In the genomic region with DNA sequence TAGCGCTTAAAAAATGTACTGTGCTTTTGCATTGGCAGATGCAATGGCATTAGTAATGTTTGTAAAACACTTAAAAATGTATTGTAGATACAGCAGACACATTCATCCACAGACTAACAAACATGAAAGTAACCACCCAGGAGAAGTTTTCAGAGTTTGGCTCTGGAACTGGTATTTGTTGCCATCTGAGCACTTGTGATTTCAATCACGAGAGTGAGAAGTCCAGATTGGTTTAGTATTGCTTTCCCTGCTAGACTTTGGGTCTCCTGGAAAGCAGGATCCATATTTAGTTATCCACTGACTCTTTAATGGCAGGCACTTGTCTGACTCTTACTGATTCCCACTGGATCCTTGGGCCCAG, we compare ENCODE assay signal across 23 cellular contexts. TPM values are rescaled to one million over a fixed set of nuclear protein-coding genes. Genes with fewer than 3 reads are reported as not detected.
DNase-seq lines count a peak whose midpoint lies in the region; ATAC-seq and TF ChIP-seq lines count a peak whose summit lies in the region.
"Had no signal": no experiment of that assay in that cellular context is flagged by ENCODE, and none has a peak within 500 bp of the region (broad histone marks: within the 10 kb centered on the region; RNA-seq: fewer than 3 reads in every experiment).

No MANE protein-coding gene starts in this region.

- no peak for TF ChIP-seq EP300 in esophagus muscularis mucosa (IDR thresholded peaks at IDR 0.05)

- TF ChIP-seq POLR2A in esophagus muscularis mucosa (IDR thresholded peaks at IDR 0.05; ENCODE audit: low read depth): no peak

- no peak for ATAC-seq in stimulated activated naive CD8-positive, alpha-beta T cell treated with anti-CD3 and anti-CD28 coated beads, Interleukin-15, Interleukin-2, amounts not matched to agents 100 U/mL and 50 U/mL, for 24 hours
- ATAC-seq: mucosa of descending colon; stimulated activated naive CD8-positive, alpha-beta T cell treated with anti-CD3 and anti-CD28 coated beads, Interleukin-15, amount 100 ng/mL, for 72 hours had no signal

- H3K27ac ChIP-seq in esophagus muscularis mucosa (replicated peaks in 1 of 4) (peak overlapping the region; percentile 37 to 63 (median 48)), mesenchymal stem cell (ENCODE audit: low read length, poor library complexity, severe bottlenecking) (no peak overlapping the region), stomach smooth muscle (ENCODE audit: low read length) (peak overlapping the region; percentile 42)
- H3K27ac ChIP-seq: C4-2B, heart right ventricle had no signal

- 44% methylated on average over 2 of the region's 2 CpGs for WGBS in esophagus muscularis mucosa
- 100% methylated on average over 1 of the region's 2 CpGs for WGBS in mesenchymal stem cell

- peak overlapping the region; percentile 56 for H3K9ac ChIP-seq in mesenchymal stem cell (ENCODE audit: low read length)
- no peak overlapping the region for H3K9ac ChIP-seq in stomach smooth muscle (ENCODE audit: low read length in 2 of 2)

- H3K18ac ChIP-seq in mesenchymal stem cell (ENCODE audit: low read depth in 1 of 2, low read length in 2 of 2): no peak overlapping the region

- no peak overlapping the region for H2AFZ ChIP-seq in mesenchymal stem cell (ENCODE audit: low read depth, low read length)

- H3K27ac Mint-ChIP-seq in HFFc6: peak overlapping the region; percentile 55
- H3K27ac Mint-ChIP-seq: activated naive CD8-positive, alpha-beta T cell; activated T-helper 2 cell treated with anti-CD3 and anti-CD28 coated beads, Interferon-gamma antibody, Interleukin-2, Interleukin-4, amounts not matched to agents 10 μg/mL and 5 μg/mL and 100 μg/mL, durations not matched to agents 14 hours and 24 hours and 36 hours; immature natural killer cell; stimulated activated naive CD8-positive, alpha-beta T cell treated with anti-CD3 and anti-CD28 coated beads, Interleukin-15, amount 100 ng/mL, for 72 hours; T-helper 1 cell treated with Interleukin-12 subunit alpha and Interleukin-12 subunit beta and Interleukin-4 antibody, amounts not matched to agents 30 μg/mL and 1 μg/mL, for 36 hours had no signal

- peaks cover 14% of the 10 kb centered on the region for H3K79me1 ChIP-seq in mesenchymal stem cell (replicated peaks; ENCODE audit: low read length, poor library complexity, severe bottlenecking)

- no peak for DNase-seq in HFFc6
- no peak for DNase-seq in esophagus muscularis mucosa (ENCODE audit: extremely low spot score)
- no peak for DNase-seq in mesenchymal stem cell
- no peak for DNase-seq in NCI-H1092 treated with DMSO at 0.1 percent for 48 hours (lab: John Stamatoyannopoulos, UW)
- no peak for DNase-seq in COLO829 (ENCODE audit: low spot score)
- DNase-seq in stimulated activated naive CD8-positive, alpha-beta T cell treated with anti-CD3 and anti-CD28 coated beads, Interleukin-15, Interleukin-2, amounts not matched to agents 100 U/mL and 50 U/mL, for 24 hours: no peak
- no peak for DNase-seq in iPS-NIHi7 (ENCODE audit: extremely low spot score)
- DNase-seq: activated CD8-positive, alpha-beta memory T cell treated with anti-CD3 and anti-CD28 coated beads, Interleukin-2, amount 50 U/mL, for 48 hours; EL; heart right ventricle; immature natural killer cell; left ventricle myocardium superior; mucosa of descending colon; NCI-H1436; NCI-H2107; NCI-H510A treated with DMSO at 0.1 percent for 48 hours; stimulated activated naive CD8-positive, alpha-beta T cell treated with anti-CD3 and anti-CD28 coated beads, Interleukin-15, amount 100 ng/mL, for 72 hours had no signal

- TF ChIP-seq CTCF in HFFc6 (IDR thresholded peaks at IDR 0.05): 0 out of 2 replicates have a peak, but pooled peaks have one; percentile 1
- TF ChIP-seq CTCF in esophagus muscularis mucosa (IDR thresholded peaks at IDR 0.05): no peak

- no peak overlapping the region for H4K91ac ChIP-seq in mesenchymal stem cell (ENCODE audit: low read length)

- H3K36me3 Mint-ChIP-seq in HFFc6 (ENCODE audit: low read depth): peaks cover 26% of the 10 kb centered on the region
- H3K36me3 Mint-ChIP-seq: activated naive CD8-positive, alpha-beta T cell; immature natural killer cell had no signal

- H3K4me3 Mint-ChIP-seq in HFFc6: peak overlapping the region; percentile 29; the same call in 1 of the 2 replicates
- H3K4me3 Mint-ChIP-seq: activated naive CD8-positive, alpha-beta T cell; immature natural killer cell; neural crest cell; stimulated activated naive CD8-positive, alpha-beta T cell treated with anti-CD3 and anti-CD28 coated beads, Interleukin-15, amount 100 ng/mL, for 72 hours; T-helper 1 cell treated with Interleukin-12 subunit alpha and Interleukin-12 subunit beta and Interleukin-4 antibody, amounts not matched to agents 30 μg/mL and 1 μg/mL, for 36 hours had no signal

- H4K8ac ChIP-seq in mesenchymal stem cell (ENCODE audit: low read length): no peak overlapping the region

- H3K9me3 ChIP-seq in esophagus muscularis mucosa (no peaks in the 10 kb centered on the region), mesenchymal stem cell (ENCODE audit: control insufficient read depth, low read length) (no peaks in the 10 kb centered on the region), stomach smooth muscle (ENCODE audit: control insufficient read depth in 2 of 2, low read length in 2 of 2) (no peaks in the 10 kb centered on the region)
- H3K9me3 ChIP-seq: heart right ventricle, mucosa of descending colon had no signal

- no peak overlapping the region for H2BK12ac ChIP-seq in mesenchymal stem cell (ENCODE audit: low read length in 2 of 2)

- no peak overlapping the region for H3K4me2 ChIP-seq in mesenchymal stem cell (ENCODE audit: low read length, poor library complexity, severe bottlenecking)

- H3K4me1 ChIP-seq in esophagus muscularis mucosa (peaks cover 46 to 97% (median 94%) of the 10 kb centered on the region in 4 donors), mesenchymal stem cell (ENCODE audit: control insufficient read depth, insufficient read depth, low read depth, low read length) (peaks cover 10% of the 10 kb centered on the region), stomach smooth muscle (ENCODE audit: control insufficient read depth, insufficient read depth, low read length) (peaks cover 63% of the 10 kb centered on the region)

- H3K4me3 ChIP-seq in esophagus muscularis mucosa (no peak overlapping the region), mesenchymal stem cell (ENCODE audit: insufficient read depth in 1 of 2, low read depth in 1 of 2, low read length in 2 of 2) (peak overlapping the region in 1 of 2 experiments; percentile 50), stomach smooth muscle (ENCODE audit: low read length in 2 of 2) (peak overlapping the region in 1 of 2 donors; percentile 29)
- H3K4me3 ChIP-seq: heart right ventricle, mucosa of descending colon had no signal

- H3K36me3 ChIP-seq in esophagus muscularis mucosa (no peaks in the 10 kb centered on the region), mesenchymal stem cell (ENCODE audit: control insufficient read depth in 1 of 2, insufficient read depth in 2 of 2, low read depth in 1 of 2, low read length in 2 of 2) (peaks cover 6 to 22% of the 10 kb centered on the region in 2 experiments), stomach smooth muscle (ENCODE audit: control insufficient read depth in 2 of 2, insufficient read depth in 2 of 2, low read length in 2 of 2) (no peaks in the 10 kb centered on the region)
- H3K36me3 ChIP-seq: heart right ventricle had no signal

- H2AK5ac ChIP-seq in mesenchymal stem cell (ENCODE audit: low read length, severe bottlenecking): no peak overlapping the region

- H3K14ac ChIP-seq in mesenchymal stem cell (ENCODE audit: low read length in 2 of 2): no peak overlapping the region

- no peak overlapping the region for H3K4ac ChIP-seq in mesenchymal stem cell (ENCODE audit: low read depth in 1 of 2, low read length in 2 of 2)

- no peaks in the 10 kb centered on the region for H3K9me3 Mint-ChIP-seq in HFFc6
- H3K9me3 Mint-ChIP-seq: activated T-helper 2 cell treated with anti-CD3 and anti-CD28 coated beads, Interferon-gamma antibody, Interleukin-2, Interleukin-4, amounts not matched to agents 10 μg/mL and 5 μg/mL and 100 μg/mL, durations not matched to agents 14 hours and 24 hours and 36 hours; neural crest cell; stimulated activated naive CD8-positive, alpha-beta T cell treated with anti-CD3 and anti-CD28 coated beads, Interleukin-15, amount 100 ng/mL, for 72 hours; T-helper 1 cell treated with Interleukin-12 subunit alpha and Interleukin-12 subunit beta and Interleukin-4 antibody, amounts not matched to agents 30 μg/mL and 1 μg/mL, for 36 hours had no signal

- H2BK5ac ChIP-seq in mesenchymal stem cell (ENCODE audit: low read depth, low read length, poor library complexity, severe bottlenecking): no peak overlapping the region

- H3K23ac ChIP-seq in mesenchymal stem cell (ENCODE audit: low read length in 2 of 2): no peak overlapping the region

- H3K27me3 ChIP-seq in esophagus muscularis mucosa (no peaks in the 10 kb centered on the region), mesenchymal stem cell (ENCODE audit: control insufficient read depth in 1 of 2, insufficient read depth in 1 of 2, low read length in 2 of 2) (no peaks in the 10 kb centered on the region), stomach smooth muscle (ENCODE audit: control insufficient read depth in 1 of 2, insufficient read depth in 2 of 2, low read length in 2 of 2) (no peaks in the 10 kb centered on the region)
- H3K27me3 ChIP-seq: heart right ventricle had no signal

- no peak overlapping the region for H2BK120ac ChIP-seq in mesenchymal stem cell (ENCODE audit: low read depth, low read length)

- intact Hi-C loops in esophagus muscularis mucosa (cut with DNase I): loop anchor here (5.0 kb wide), 1 partner anchor 41 kb away; no protein-coding TSS in a partner anchor

- peaks cover 92% of the 10 kb centered on the region for H3K4me1 Mint-ChIP-seq in HFFc6 (ENCODE audit: low read depth)
- H3K4me1 Mint-ChIP-seq: immature natural killer cell; stimulated activated naive CD8-positive, alpha-beta T cell treated with anti-CD3 and anti-CD28 coated beads, Interleukin-15, amount 100 ng/mL, for 72 hours had no signal

- H2BK15ac ChIP-seq in mesenchymal stem cell (ENCODE audit: low read depth, poor library complexity, severe bottlenecking): no peak overlapping the region

- peaks cover 2% of the 10 kb centered on the region; the same call in 1 of the 2 replicates for H3K27me3 Mint-ChIP-seq in HFFc6 (ENCODE audit: insufficient read depth)

RNA-seq across cellular contexts. Expression of a gene that starts 13.2 kb away (rescaled TPM):
- total RNA-seq in HFFc6 (2021; fragmentation: NEBNext Ultra II Directional; extraction: Animal tissue kit (Norgen Biotek cat#: 25700)): 10 to 100 TPM; 61.7 to 84.5 (median 77.0) TPM
- total RNA-seq in esophagus muscularis mucosa: 10 to 100 TPM; 56.8 to 81.0 (median 77.3) TPM
- polyA plus RNA-seq in mesenchymal stem cell (2013, experiment 1 of 2): 21.5 TPM
- polyA plus RNA-seq in mesenchymal stem cell (2013, experiment 2 of 2): 20.1 TPM
